In the genomic region with DNA sequence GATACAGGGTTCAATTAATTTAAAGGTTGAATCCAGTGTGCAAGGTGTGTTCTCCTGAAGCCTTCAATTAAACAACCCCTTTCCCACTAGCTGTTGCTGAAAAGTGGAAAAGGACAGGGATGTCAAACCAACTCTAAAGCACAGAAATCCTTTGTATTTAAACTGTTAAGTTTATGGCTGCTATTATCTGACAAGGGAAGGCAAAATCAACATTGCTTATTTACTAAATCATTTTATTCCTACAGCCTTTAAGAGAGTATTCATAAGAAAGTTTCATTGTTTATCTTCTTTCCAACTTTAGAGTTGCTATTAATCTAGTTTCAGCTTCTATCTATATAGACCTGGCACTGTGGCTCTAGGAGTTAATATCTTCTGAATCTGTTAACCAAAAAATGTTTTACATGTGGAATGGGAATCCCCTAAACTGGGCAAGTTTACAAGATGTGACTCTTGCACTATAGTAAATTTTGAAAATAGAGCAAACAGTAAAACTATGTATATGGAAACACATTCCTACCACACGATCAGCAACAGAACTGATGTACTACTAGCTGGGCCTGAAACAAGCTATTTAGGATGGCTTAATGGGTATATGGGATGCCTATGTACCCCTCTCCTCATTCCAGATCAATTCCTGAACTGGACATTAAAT, we compare ENCODE assay signal across 19 cellular contexts. TPM values are rescaled to one million over a fixed set of nuclear protein-coding genes. Genes with fewer than 3 reads are reported as not detected.
A peak's percentile ranks its signal among the peaks of the same experiment; 100 is the strongest.
DNase-seq lines count a peak whose midpoint lies in the region; ATAC-seq, FAIRE-seq and TF ChIP-seq lines count a peak whose summit lies in the region.
"Had no signal": no experiment of that assay in that cellular context is flagged by ENCODE, and none has a peak within 500 bp of the region (broad histone marks: within the 10 kb centered on the region; RNA-seq: fewer than 3 reads in every experiment).

No MANE protein-coding gene starts in this region.

- peaks cover 1% of the 10 kb centered on the region for H3K36me3 Mint-ChIP-seq in endodermal cell (ENCODE audit: low read depth)

- peak overlapping the region; percentile 81 for H3K4me2 ChIP-seq in KMS-11

- peaks cover 7% of the 10 kb centered on the region for H3K9me3 Mint-ChIP-seq in endodermal cell
- H3K9me3 Mint-ChIP-seq: effector memory CD8-positive, alpha-beta T cell had no signal

- H4K20me1 ChIP-seq in KMS-11 (ENCODE audit: insufficient read depth): no peaks in the 10 kb centered on the region; the same call in 1 of the 2 replicates

- no peak overlapping the region for H2AFZ ChIP-seq in KMS-11 (ENCODE audit: low read depth)

- no peak for ATAC-seq in HG03442 (IDR thresholded peaks at IDR 0.05; ENCODE audit: unreplicated experiment)
- ATAC-seq: activated CD8-positive, alpha-beta T cell treated with anti-CD3 and anti-CD28 coated beads, Interleukin-2, amount 10 ng/mL, durations not matched to agents 7 days and 5 days; effector memory CD8-positive, alpha-beta T cell; heart right ventricle; pancreas; T-cell had no signal

- H3K27me3 ChIP-seq in AG04450 (ENCODE audit: control insufficient read depth, insufficient read depth, low read length): no peaks in the 10 kb centered on the region
- H3K27me3 ChIP-seq in KMS-11 (ENCODE audit: insufficient read depth, low read depth): no peaks in the 10 kb centered on the region
- no peaks in the 10 kb centered on the region for H3K27me3 ChIP-seq in endodermal cell (ENCODE audit: control insufficient read depth, insufficient read depth, low read length, poor library complexity, severe bottlenecking)
- H3K27me3 ChIP-seq: heart right ventricle, pancreas had no signal

- H3K4me3 ChIP-seq in AG04450 (ENCODE audit: low read depth, low read length) (no peak overlapping the region), KMS-11 (IDR thresholded peaks at IDR 0.05; ENCODE audit: insufficient read depth, low read depth, low read length) (no peak overlapping the region), endodermal cell (ENCODE audit: low read length) (peak overlapping the region; percentile 30)
- H3K4me3 ChIP-seq: heart right ventricle, pancreas had no signal

- H3K9ac ChIP-seq in KMS-11 (no peak overlapping the region; the same call in 1 of the 2 replicates), endodermal cell (ENCODE audit: extremely low read depth, low read length, poor library complexity, severe bottlenecking) (no peak overlapping the region)

- H3K4me1 ChIP-seq in KMS-11 (ENCODE audit: low read depth, poor library complexity, severe bottlenecking): peaks cover 100% of the 10 kb centered on the region
- H3K4me1 ChIP-seq in endodermal cell (ENCODE audit: control insufficient read depth, insufficient read depth, low read length): peaks cover 17% of the 10 kb centered on the region

- TF ChIP-seq CTCF in AG04450 (IDR thresholded peaks at IDR 0.05; ENCODE audit: low read depth, low read length) (peak; percentile 13; the same call in 1 of the 2 replicates), KMS-11 (conservative IDR thresholded peaks at IDR 0.05; ENCODE audit: low read depth, low read length) (no peak), endodermal cell (conservative IDR thresholded peaks at IDR 0.05) (no peak)

- peaks cover 99% of the 10 kb centered on the region for H3K79me2 ChIP-seq in KMS-11 (ENCODE audit: insufficient read depth, low read depth)

- H3K27ac Mint-ChIP-seq in endodermal cell: no peak overlapping the region
- H3K27ac Mint-ChIP-seq: activated CD8-positive, alpha-beta T cell treated with anti-CD3 and anti-CD28 coated beads, Interleukin-2, amount 10 ng/mL, durations not matched to agents 7 days and 5 days; T-cell had no signal

- POLR2A ChIA-PET in AG04450 (lab: Yijun Ruan, JAX): interaction anchor here (0.7 kb wide), 1 partner anchor 162 kb away, joined by 3 read pairs; no protein-coding TSS in a partner anchor

- H3K4me1 Mint-ChIP-seq in endodermal cell: peaks cover 29% of the 10 kb centered on the region

- WGBS in endodermal cell (ENCODE audit: insufficient coverage in 1 of 2, insufficient read length in 1 of 2), 2 experiments: no CpG with 5 or more reads among the region's 1 CpG

- no peak for DNase-seq in AG04450 (ENCODE audit: low read depth, low spot score)
- DNase-seq in GM18507 (ENCODE audit: extremely low spot score, insufficient read length, low read depth): no peak
- no peak for DNase-seq in endodermal cell
- no peak for DNase-seq in urothelium cell line (ENCODE audit: low spot score)
- no peak for DNase-seq in NCI-H1694 treated with DMSO at 0.1 percent for 48 hours (lab: John Stamatoyannopoulos, UW)
- no peak for DNase-seq in stimulated activated naive CD4-positive, alpha-beta T cell treated with Interleukin-2 at 50 U/mL for 16 hours (lab: John Stamatoyannopoulos, UW)
- DNase-seq: activated CD8-positive, alpha-beta T cell treated with anti-CD3 and anti-CD28 coated beads, Interleukin-2, amount 10 ng/mL, durations not matched to agents 7 days and 5 days; amniotic stem cell; effector memory CD8-positive, alpha-beta T cell; heart right ventricle; NCI-H2029; NCI-H510A; pancreas; Right ventricle myocardium superior; stimulated activated CD4-positive, alpha-beta T cell treated with anti-CD3 and anti-CD28 coated beads, Interleukin-1b, Interleukin-23, amount 100 ng/mL, for 48 hours; T-cell had no signal

- H3K4me3 Mint-ChIP-seq in endodermal cell: no peak overlapping the region
- H3K4me3 Mint-ChIP-seq: activated CD8-positive, alpha-beta T cell treated with anti-CD3 and anti-CD28 coated beads, Interleukin-2, amount 10 ng/mL, durations not matched to agents 7 days and 5 days; effector memory CD8-positive, alpha-beta T cell; T-cell had no signal

- CTCF ChIA-PET in AG04450 (lab: Charles Lee): interaction anchor here (0.7 to 1.1 kb wide), 3 partner anchors 17 to 62 kb away, joined by 3 read pairs; no protein-coding TSS in a partner anchor

- no peaks in the 10 kb centered on the region for H3K9me3 ChIP-seq in AG04450 (ENCODE audit: control insufficient read depth, insufficient read depth, low read length)
- peaks cover 7% of the 10 kb centered on the region for H3K9me3 ChIP-seq in endodermal cell (ENCODE audit: control insufficient read depth, low read length)
- H3K9me3 ChIP-seq: pancreas had no signal

- H3K36me3 ChIP-seq in KMS-11 (ENCODE audit: insufficient read depth) (no peaks in the 10 kb centered on the region), endodermal cell (ENCODE audit: control insufficient read depth, insufficient read depth, low read length) (no peaks in the 10 kb centered on the region)
- H3K36me3 ChIP-seq: heart right ventricle, pancreas had no signal

- no peaks in the 10 kb centered on the region for H3K27me3 Mint-ChIP-seq in endodermal cell (ENCODE audit: insufficient read depth)
- H3K27me3 Mint-ChIP-seq: effector memory CD8-positive, alpha-beta T cell; T-cell had no signal

- H3K27ac ChIP-seq in AG04450 (ENCODE audit: low read depth, low read length) (no peak overlapping the region), KMS-11 (peak overlapping the region; percentile 60), endodermal cell (ENCODE audit: low read depth, low read length) (no peak overlapping the region)
- H3K27ac ChIP-seq: pancreas had no signal

- peak; percentile 57 for FAIRE-seq in GM18507 (lab: Jason Lieb, UNC)
- FAIRE-seq in urothelium cell line (lab: Jason Lieb, UNC): no peak
- FAIRE-seq: islet of Langerhans, pancreas had no signal

RNA-seq across cellular contexts. Expression of gene CDK6, which starts 53.0 kb away (rescaled TPM):
- polyA plus RNA-seq in AG04450 (2011; rRNA removed): 34.5 and 40.6 TPM in 2 replicates
- polyA minus RNA-seq in AG04450 (2011; rRNA and poly(A)+ RNA removed): 87.5 and 90.6 TPM in 2 replicates
- 10 to 100 TPM; 28.5 to 36.6 TPM for total RNA-seq in endodermal cell
- polyA plus RNA-seq in endodermal cell (2013, experiment 1 of 2): 26.4 TPM
- polyA plus RNA-seq in endodermal cell (2013, experiment 2 of 2): 28.0 TPM
